Comparison of ENCODE assay signal across 2 cellular contexts in genomic region chr9:97272072-97272471, GRCh38.
TF ChIP-seq lines count a peak whose summit lies in the region.

No MANE protein-coding gene starts in this region.

TF ChIP-seq in GM23338, 12 proteins besides CTCF, POLR2A, EP300 and RAD21:
- TF ChIP-seq JUNB (IDR thresholded peaks at IDR 0.05; ENCODE audit: unreplicated experiment) (no peak), STAT1 (IDR thresholded peaks at IDR 0.05; ENCODE audit: unreplicated experiment) (no peak), POLR2AphosphoS5 (IDR thresholded peaks at IDR 0.05; ENCODE audit: low read depth) (no peak), EZH2phosphoT487 (IDR thresholded peaks at IDR 0.05; ENCODE audit: unreplicated experiment) (no peak), NANOG (IDR thresholded peaks at IDR 0.05; ENCODE audit: borderline replicate concordance) (no peak), CREB1 (CRISPR knock-in tag; IDR thresholded peaks at IDR 0.05; ENCODE audit: low read depth) (no peak), ZNF114 (CRISPR knock-in tag; IDR thresholded peaks at IDR 0.05) (no peak), EZH2 (IDR thresholded peaks at IDR 0.05; ENCODE audit: low read depth, unreplicated experiment) (no peak), ZNF331 (CRISPR knock-in tag; IDR thresholded peaks at IDR 0.05; ENCODE audit: low read depth) (no peak), ETS1 (IDR thresholded peaks at IDR 0.05) (no peak)
- TF ChIP-seq, protein P1, sequence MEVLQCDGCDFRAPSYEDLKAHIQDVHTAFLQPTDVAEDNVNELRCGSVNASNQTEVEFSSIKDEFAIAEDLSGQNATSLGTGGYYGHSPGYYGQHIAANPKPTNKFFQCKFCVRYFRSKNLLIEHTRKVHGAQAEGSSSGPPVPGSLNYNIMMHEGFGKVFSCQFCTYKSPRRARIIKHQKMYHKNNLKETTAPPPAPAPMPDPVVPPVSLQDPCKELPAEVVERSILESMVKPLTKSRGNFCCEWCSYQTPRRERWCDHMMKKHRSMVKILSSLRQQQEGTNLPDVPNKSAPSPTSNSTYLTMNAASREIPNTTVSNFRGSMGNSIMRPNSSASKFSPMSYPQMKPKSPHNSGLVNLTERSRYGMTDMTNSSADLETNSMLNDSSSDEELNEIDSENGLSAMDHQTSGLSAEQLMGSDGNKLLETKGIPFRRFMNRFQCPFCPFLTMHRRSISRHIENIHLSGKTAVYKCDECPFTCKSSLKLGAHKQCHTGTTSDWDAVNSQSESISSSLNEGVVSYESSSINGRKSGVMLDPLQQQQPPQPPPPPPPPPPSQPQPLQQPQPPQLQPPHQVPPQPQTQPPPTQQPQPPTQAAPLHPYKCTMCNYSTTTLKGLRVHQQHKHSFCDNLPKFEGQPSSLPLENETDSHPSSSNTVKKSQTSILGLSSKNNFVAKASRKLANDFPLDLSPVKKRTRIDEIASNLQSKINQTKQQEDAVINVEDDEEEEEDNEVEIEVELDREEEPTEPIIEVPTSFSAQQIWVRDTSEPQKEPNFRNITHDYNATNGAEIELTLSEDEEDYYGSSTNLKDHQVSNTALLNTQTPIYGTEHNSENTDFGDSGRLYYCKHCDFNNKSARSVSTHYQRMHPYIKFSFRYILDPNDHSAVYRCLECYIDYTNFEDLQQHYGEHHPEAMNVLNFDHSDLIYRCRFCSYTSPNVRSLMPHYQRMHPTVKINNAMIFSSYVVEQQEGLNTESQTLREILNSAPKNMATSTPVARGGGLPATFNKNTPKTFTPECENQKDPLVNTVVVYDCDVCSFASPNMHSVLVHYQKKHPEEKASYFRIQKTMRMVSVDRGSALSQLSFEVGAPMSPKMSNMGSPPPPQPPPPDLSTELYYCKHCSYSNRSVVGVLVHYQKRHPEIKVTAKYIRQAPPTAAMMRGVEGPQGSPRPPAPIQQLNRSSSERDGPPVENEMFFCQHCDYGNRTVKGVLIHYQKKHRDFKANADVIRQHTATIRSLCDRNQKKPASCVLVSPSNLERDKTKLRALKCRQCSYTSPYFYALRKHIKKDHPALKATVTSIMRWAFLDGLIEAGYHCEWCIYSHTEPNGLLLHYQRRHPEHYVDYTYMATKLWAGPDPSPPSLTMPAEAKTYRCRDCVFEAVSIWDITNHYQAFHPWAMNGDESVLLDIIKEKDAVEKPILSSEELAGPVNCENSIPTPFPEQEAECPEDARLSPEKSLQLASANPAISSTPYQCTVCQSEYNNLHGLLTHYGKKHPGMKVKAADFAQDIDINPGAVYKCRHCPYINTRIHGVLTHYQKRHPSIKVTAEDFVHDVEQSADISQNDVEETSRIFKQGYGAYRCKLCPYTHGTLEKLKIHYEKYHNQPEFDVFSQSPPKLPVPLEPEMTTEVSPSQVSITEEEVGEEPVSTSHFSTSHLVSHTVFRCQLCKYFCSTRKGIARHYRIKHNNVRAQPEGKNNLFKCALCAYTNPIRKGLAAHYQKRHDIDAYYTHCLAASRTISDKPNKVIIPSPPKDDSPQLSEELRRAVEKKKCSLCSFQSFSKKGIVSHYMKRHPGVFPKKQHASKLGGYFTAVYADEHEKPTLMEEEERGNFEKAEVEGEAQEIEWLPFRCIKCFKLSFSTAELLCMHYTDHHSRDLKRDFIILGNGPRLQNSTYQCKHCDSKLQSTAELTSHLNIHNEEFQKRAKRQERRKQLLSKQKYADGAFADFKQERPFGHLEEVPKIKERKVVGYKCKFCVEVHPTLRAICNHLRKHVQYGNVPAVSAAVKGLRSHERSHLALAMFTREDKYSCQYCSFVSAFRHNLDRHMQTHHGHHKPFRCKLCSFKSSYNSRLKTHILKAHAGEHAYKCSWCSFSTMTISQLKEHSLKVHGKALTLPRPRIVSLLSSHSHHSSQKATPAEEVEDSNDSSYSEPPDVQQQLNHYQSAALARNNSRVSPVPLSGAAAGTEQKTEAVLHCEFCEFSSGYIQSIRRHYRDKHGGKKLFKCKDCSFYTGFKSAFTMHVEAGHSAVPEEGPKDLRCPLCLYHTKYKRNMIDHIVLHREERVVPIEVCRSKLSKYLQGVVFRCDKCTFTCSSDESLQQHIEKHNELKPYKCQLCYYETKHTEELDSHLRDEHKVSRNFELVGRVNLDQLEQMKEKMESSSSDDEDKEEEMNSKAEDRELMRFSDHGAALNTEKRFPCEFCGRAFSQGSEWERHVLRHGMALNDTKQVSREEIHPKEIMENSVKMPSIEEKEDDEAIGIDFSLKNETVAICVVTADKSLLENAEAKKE (CRISPR knock-in tag; IDR thresholded peaks at IDR 0.05), result no peak
- TF ChIP-seq, protein P2, sequence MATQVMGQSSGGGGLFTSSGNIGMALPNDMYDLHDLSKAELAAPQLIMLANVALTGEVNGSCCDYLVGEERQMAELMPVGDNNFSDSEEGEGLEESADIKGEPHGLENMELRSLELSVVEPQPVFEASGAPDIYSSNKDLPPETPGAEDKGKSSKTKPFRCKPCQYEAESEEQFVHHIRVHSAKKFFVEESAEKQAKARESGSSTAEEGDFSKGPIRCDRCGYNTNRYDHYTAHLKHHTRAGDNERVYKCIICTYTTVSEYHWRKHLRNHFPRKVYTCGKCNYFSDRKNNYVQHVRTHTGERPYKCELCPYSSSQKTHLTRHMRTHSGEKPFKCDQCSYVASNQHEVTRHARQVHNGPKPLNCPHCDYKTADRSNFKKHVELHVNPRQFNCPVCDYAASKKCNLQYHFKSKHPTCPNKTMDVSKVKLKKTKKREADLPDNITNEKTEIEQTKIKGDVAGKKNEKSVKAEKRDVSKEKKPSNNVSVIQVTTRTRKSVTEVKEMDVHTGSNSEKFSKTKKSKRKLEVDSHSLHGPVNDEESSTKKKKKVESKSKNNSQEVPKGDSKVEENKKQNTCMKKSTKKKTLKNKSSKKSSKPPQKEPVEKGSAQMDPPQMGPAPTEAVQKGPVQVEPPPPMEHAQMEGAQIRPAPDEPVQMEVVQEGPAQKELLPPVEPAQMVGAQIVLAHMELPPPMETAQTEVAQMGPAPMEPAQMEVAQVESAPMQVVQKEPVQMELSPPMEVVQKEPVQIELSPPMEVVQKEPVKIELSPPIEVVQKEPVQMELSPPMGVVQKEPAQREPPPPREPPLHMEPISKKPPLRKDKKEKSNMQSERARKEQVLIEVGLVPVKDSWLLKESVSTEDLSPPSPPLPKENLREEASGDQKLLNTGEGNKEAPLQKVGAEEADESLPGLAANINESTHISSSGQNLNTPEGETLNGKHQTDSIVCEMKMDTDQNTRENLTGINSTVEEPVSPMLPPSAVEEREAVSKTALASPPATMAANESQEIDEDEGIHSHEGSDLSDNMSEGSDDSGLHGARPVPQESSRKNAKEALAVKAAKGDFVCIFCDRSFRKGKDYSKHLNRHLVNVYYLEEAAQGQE (IDR thresholded peaks at IDR 0.05; ENCODE audit: unreplicated experiment), result no peak

TF ChIP-seq in K562, 482 proteins besides CTCF, POLR2A, EP300 and RAD21:
- TF ChIP-seq CEBPB (tag; IDR thresholded peaks at IDR 0.05), result peak; percentile 89
- TF ChIP-seq YBX1 (IDR thresholded peaks at IDR 0.05), result no peak
- TF ChIP-seq GTF2A2 (tag; IDR thresholded peaks at IDR 0.05), result no peak
- peak; percentile 2 for TF ChIP-seq BRD9 (IDR thresholded peaks at IDR 0.05; ENCODE audit: low read depth, partially characterized antibody)
- peak; percentile 77 for TF ChIP-seq ZNF121 (CRISPR knock-in tag; conservative IDR thresholded peaks at IDR 0.05)
- TF ChIP-seq CEBPG (CRISPR knock-in tag; IDR thresholded peaks at IDR 0.05), result peak; percentile 67
- peak in 1 of 2 experiments; percentile 71; a peak in 3 of 4 replicates for TF ChIP-seq CEBPG (tag; conservative IDR thresholded peaks at IDR 0.05 in 1 of 2, IDR thresholded peaks at IDR 0.05 in 1 of 2)
